ENCODE assay signal across 9 cellular contexts in the genomic region with DNA sequence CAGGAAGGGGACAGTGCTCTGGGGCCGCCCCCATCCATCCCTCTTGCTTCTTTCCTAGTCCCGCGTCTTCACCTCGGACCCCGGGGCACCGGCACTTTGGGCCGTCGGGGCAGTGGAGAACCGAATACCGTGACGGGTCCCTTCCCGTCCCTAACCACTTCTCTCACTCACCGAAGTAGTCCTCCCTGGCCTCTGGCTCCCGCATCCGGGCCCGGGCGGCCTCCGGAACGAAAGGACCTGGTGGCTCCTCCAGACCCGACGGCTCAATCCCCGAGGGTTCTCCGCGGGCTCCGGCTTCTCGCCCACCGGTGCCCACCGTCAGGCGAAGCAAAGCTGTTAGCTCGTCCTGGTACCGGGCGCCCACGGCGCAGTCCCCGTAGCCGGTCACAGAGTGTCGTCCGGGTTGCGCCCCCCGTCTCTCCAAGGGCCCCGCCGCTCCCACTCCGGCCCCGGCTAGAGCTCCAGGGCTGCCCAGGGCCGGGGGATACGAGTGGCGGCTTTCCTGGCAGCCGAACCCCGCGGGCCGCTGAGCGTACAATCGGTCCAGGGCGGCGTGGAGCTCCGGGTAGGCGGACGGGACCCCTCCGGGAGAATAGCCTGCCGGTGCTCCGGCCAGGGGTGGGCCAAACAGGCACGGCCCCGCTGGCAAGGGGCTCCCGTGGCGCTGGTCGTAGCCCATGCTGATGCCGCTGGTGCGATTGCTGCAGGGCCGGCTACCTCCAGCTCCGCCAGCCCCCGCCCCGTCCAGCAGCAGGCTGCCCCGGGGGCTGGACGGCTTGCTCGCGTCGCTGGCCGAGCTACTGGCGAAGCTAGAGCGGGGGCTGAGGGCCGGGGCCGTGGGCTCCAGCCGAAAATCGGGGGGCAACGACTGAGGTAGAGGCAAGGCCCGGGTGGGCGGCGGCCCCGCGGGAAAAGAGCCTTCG. TPM values are rescaled to one million over a fixed set of nuclear protein-coding genes. Genes with fewer than 3 reads are reported as not detected.
A peak's percentile ranks its signal among the peaks of the same experiment; 100 is the strongest.
DNase-seq lines count a peak whose midpoint lies in the region; ATAC-seq and TF ChIP-seq lines count a peak whose summit lies in the region.
"Had no signal": no experiment of that assay in that cellular context is flagged by ENCODE, and none has a peak within 500 bp of the region (broad histone marks: within the 10 kb centered on the region; RNA-seq: fewer than 3 reads in every experiment).

No MANE protein-coding gene starts in this region.

- DNase-seq in Right ventricle myocardium inferior (ENCODE audit: missing footprints) (no peak), cardiac septum (ENCODE audit: low spot score) (no peak), adrenal gland (peak in 3 of 7 donors; percentile 16 to 50 (median 41)), immature natural killer cell (peak; percentile 15 to 17 (median 15)), UCSD-AML1 (lab: John Stamatoyannopoulos, UW; ENCODE audit: unreplicated experiment) (no peak), occipital lobe (lab: John Stamatoyannopoulos, UW) (no peak)
- DNase-seq in stimulated activated CD4-positive, alpha-beta T cell treated with anti-CD3 and anti-CD28 coated beads, Interleukin-1b, Interleukin-23, amount 100 ng/mL, for 48 hours, result peak; percentile 8

- ATAC-seq in Right ventricle myocardium inferior (peak; percentile 1), HG03135 (IDR thresholded peaks at IDR 0.05; ENCODE audit: unreplicated experiment) (no peak)

- peak overlapping the region; percentile 62 to 75 (median 68) for H3K4me3 Mint-ChIP-seq in immature natural killer cell

- H3K27ac ChIP-seq in adrenal gland, result peak overlapping the region in 3 of 5 donors; percentile 0 to 90 (median 58)

- no peaks in the 10 kb centered on the region for H3K27me3 ChIP-seq in adrenal gland

- TF ChIP-seq POLR2A in adrenal gland (IDR thresholded peaks at IDR 0.05), result no peak

- no peaks in the 10 kb centered on the region for H3K9me3 Mint-ChIP-seq in immature natural killer cell
- H3K9me3 Mint-ChIP-seq: dendritic cell treated with granulocyte-macrophage colony-stimulating factor and Interleukin-4, amounts not matched to agents 40 ng/mL and 50 ng/mL, for 4 days had no signal

- TF ChIP-seq CTCF in adrenal gland (IDR thresholded peaks at IDR 0.05), result no peak

- peaks cover 5 to 8% of the 10 kb centered on the region in 2 donors for H3K4me1 Mint-ChIP-seq in immature natural killer cell

- intact Hi-C loops in Right ventricle myocardium inferior (cut with DNase I), result loop anchor here (2.0 kb wide), 1 partner anchor 51 kb away; no protein-coding TSS in a partner anchor
- intact Hi-C loops in cardiac septum (cut with DNase I), result loop anchor here (1.0 to 2.0 kb wide), 3 partner anchors 25 to 110 kb away; a partner anchor contains a TSS
- intact Hi-C loops in adrenal gland (cut with DNase I), result loop anchor here in 1 of 2 donors (10.0 kb wide), 1 partner anchor 47 kb away; no protein-coding TSS in a partner anchor

- peaks cover 13 to 24% of the 10 kb centered on the region in 2 donors for H3K4me1 ChIP-seq in adrenal gland (replicated peaks in 1 of 2)

- H3K4me3 ChIP-seq in adrenal gland, result peak overlapping the region in 2 of 4 donors; percentile 58 to 92

- peaks cover 2 to 5% (median 2%) of the 10 kb centered on the region in 3 donors for H3K27me3 Mint-ChIP-seq in immature natural killer cell (ENCODE audit: low read depth in 3 of 3)

- H3K9me3 ChIP-seq in adrenal gland (replicated peaks in 1 of 3), result no peaks in the 10 kb centered on the region

- no peaks in the 10 kb centered on the region for H3K36me3 Mint-ChIP-seq in immature natural killer cell

- WGBS in adrenal gland, 4 donors, result 2 to 5% (median 3%) methylated on average over 21 to 91 of the region's 91 CpGs

- H3K36me3 ChIP-seq in adrenal gland (replicated peaks in 1 of 2), result no peaks in the 10 kb centered on the region

- no peak overlapping the region for H3K27ac Mint-ChIP-seq in immature natural killer cell
- H3K27ac Mint-ChIP-seq: dendritic cell treated with granulocyte-macrophage colony-stimulating factor and Interleukin-4, amounts not matched to agents 40 ng/mL and 50 ng/mL, for 4 days had no signal

RNA-seq across cellular contexts. Expression of a gene that starts 1.0 kb away (rescaled TPM):
- total RNA-seq in Right ventricle myocardium inferior, result 13.1 TPM
- 14.0 TPM for total RNA-seq in cardiac septum
- total RNA-seq in adrenal gland, result 10 to 100 TPM in 3 of 8 donors, 1 to 10 TPM in 5; 2.0 to 12.6 (median 7.3) TPM
- polyA plus RNA-seq in adrenal gland, result 1 to 10 TPM; 1.4 to 3.6 (median 2.3) TPM
- polyA plus RNA-seq in immature natural killer cell, result under 1 TPM in 2 of 3 donors, not detected in 1; 0.18 to 0.21 TPM
- total RNA-seq in occipital lobe, result 8.1 TPM

RNA-seq across cellular contexts. Expression of a gene that starts 24.5 kb away (rescaled TPM):
- 19.5 TPM for total RNA-seq in Right ventricle myocardium inferior
- 16.5 TPM for total RNA-seq in cardiac septum
- 10 to 100 TPM; 16.8 to 72.2 (median 40.9) TPM for total RNA-seq in adrenal gland
- 10 to 100 TPM; 11.2 to 20.4 (median 20.0) TPM for polyA plus RNA-seq in adrenal gland
- polyA plus RNA-seq in immature natural killer cell, result 10 to 100 TPM; 23.0 to 26.2 (median 23.2) TPM
- 20.9 TPM for total RNA-seq in occipital lobe

RNA-seq across cellular contexts. Expression of a gene that starts 28.6 kb away (rescaled TPM):
- total RNA-seq in Right ventricle myocardium inferior (5.6 TPM), cardiac septum (3.7 TPM), adrenal gland (10 to 100 TPM in 2 of 8 donors, 1 to 10 TPM in 6; 4.0 to 12.4 (median 7.7) TPM), occipital lobe (5.5 TPM)
- polyA plus RNA-seq in adrenal gland (10 to 100 TPM in 1 of 3 donors, 1 to 10 TPM in 2; 2.9 to 12.5 (median 7.5) TPM), immature natural killer cell (1 to 10 TPM; 3.4 to 9.8 (median 5.0) TPM)

RNA-seq across cellular contexts. Expression of a gene that starts 52.2 kb away (rescaled TPM):
- total RNA-seq in Right ventricle myocardium inferior, result 48.7 TPM
- 40.2 TPM for total RNA-seq in cardiac septum
- 100 to 1,000 TPM in 2 of 8 donors, 10 to 100 TPM in 6; 28.6 to 125 (median 62.8) TPM for total RNA-seq in adrenal gland
- 100 to 1,000 TPM in 1 of 3 donors, 10 to 100 TPM in 2; 20.9 to 134 (median 21.6) TPM for polyA plus RNA-seq in adrenal gland
- 10 to 100 TPM; 32.9 to 34.9 (median 34.7) TPM for polyA plus RNA-seq in immature natural killer cell
- total RNA-seq in occipital lobe, result 39.8 TPM

RNA-seq across cellular contexts. Expression of a gene that starts 53.3 kb away (rescaled TPM):
- total RNA-seq in Right ventricle myocardium inferior (134 TPM), cardiac septum (120 TPM), adrenal gland (100 to 1,000 TPM; 114 to 251 (median 139) TPM), occipital lobe (149 TPM)
- polyA plus RNA-seq in adrenal gland (100 to 1,000 TPM in 1 of 3 donors, 10 to 100 TPM in 2; 55.4 to 175 (median 75.4) TPM), immature natural killer cell (10 to 100 TPM; 25.6 to 54.3 (median 39.7) TPM)

Comparison
In these comparisons a context has a peak if more than half of its experiments do, and no peak if none do; other contexts are left out.
1. DNase-seq: peak in immature natural killer cell (3 of 3) and stimulated activated CD4-positive, alpha-beta T cell treated with anti-CD3 and anti-CD28 coated beads, Interleukin-1b, Interleukin-23, amount 100 ng/mL, for 48 hours (single experiment); none in Right ventricle myocardium inferior (single experiment), cardiac septum (single experiment), UCSD-AML1 (single experiment) and occipital lobe (single experiment).